Comparison of ENCODE assay signal across 1 cellular context in genomic region chr3:193885832-193886231, GRCh38.
TF ChIP-seq lines count a peak whose summit lies in the region.

No MANE protein-coding gene starts in this region.

TF ChIP-seq in K562, 482 proteins besides CTCF, POLR2A, EP300 and RAD21 (continued from another document and continues in another):
- TF ChIP-seq NKRF (IDR thresholded peaks at IDR 0.05; ENCODE audit: borderline replicate concordance): no peak
- TF ChIP-seq AFF4 (CRISPR knock-in tag; IDR thresholded peaks at IDR 0.05): no peak
- no peak for TF ChIP-seq KDM4B (IDR thresholded peaks at IDR 0.05; ENCODE audit: borderline replicate concordance in 2 of 2, low read depth in 1 of 2)
- TF ChIP-seq HLTF (IDR thresholded peaks at IDR 0.05): no peak
- no peak for TF ChIP-seq TGIF2 (CRISPR knock-in tag; IDR thresholded peaks at IDR 0.05)
- no peak for TF ChIP-seq ZNF431 (CRISPR knock-in tag; IDR thresholded peaks at IDR 0.05)
- no peak for TF ChIP-seq TRIM25 (IDR thresholded peaks at IDR 0.05; ENCODE audit: borderline replicate concordance)
- TF ChIP-seq TCF3 (CRISPR knock-in tag; IDR thresholded peaks at IDR 0.05): peak; percentile 65
- no peak for TF ChIP-seq PRPF4 (IDR thresholded peaks at IDR 0.05; ENCODE audit: insufficient read depth, low read depth, low read length, poor library complexity, severe bottlenecking)
- TF ChIP-seq SREBF2 (CRISPR knock-in tag; IDR thresholded peaks at IDR 0.05): no peak
- no peak for TF ChIP-seq KLF13 (tag; IDR thresholded peaks at IDR 0.05; ENCODE audit: borderline replicate concordance, low read depth)
- TF ChIP-seq SAFB (IDR thresholded peaks at IDR 0.05; ENCODE audit: borderline replicate concordance, low read depth, low read length): no peak
- TF ChIP-seq IRF9 (tag; IDR thresholded peaks at IDR 0.05): no peak
- TF ChIP-seq CC2D1A (IDR thresholded peaks at IDR 0.05): no peak
- no peak for TF ChIP-seq ZBTB11 (CRISPR knock-in tag; IDR thresholded peaks at IDR 0.05)
- TF ChIP-seq ATF3 (IDR thresholded peaks at IDR 0.05): no peak
- no peak for TF ChIP-seq ATF3 (CRISPR knock-in tag; conservative IDR thresholded peaks at IDR 0.05)
- no peak for TF ChIP-seq FOSL1 (tag; conservative IDR thresholded peaks at IDR 0.05)
- TF ChIP-seq WHSC1 (IDR thresholded peaks at IDR 0.05; ENCODE audit: low read length): no peak
- TF ChIP-seq POU5F1 (IDR thresholded peaks at IDR 0.05; ENCODE audit: borderline replicate concordance, low read depth, low read length, partially characterized antibody): no peak
- TF ChIP-seq CXXC5 (CRISPR knock-in tag; IDR thresholded peaks at IDR 0.05): peak; percentile 39
- peak; percentile 73 for TF ChIP-seq MGA (IDR thresholded peaks at IDR 0.05)
- no peak for TF ChIP-seq FUS (optimal IDR thresholded peaks at IDR 0.05; ENCODE audit: low read depth, low read length)
- TF ChIP-seq NFYB (IDR thresholded peaks at IDR 0.05; ENCODE audit: extremely low read depth, insufficient read length): no peak
- TF ChIP-seq RUNX1 (IDR thresholded peaks at IDR 0.05; ENCODE audit: low read depth): no peak
- no peak for TF ChIP-seq CBX1 (IDR thresholded peaks at IDR 0.05; ENCODE audit: low read depth)
- TF ChIP-seq PHB2 (IDR thresholded peaks at IDR 0.05; ENCODE audit: low read depth): no peak
- TF ChIP-seq ZZZ3 (IDR thresholded peaks at IDR 0.05): no peak
- no peak for TF ChIP-seq NELFE (IDR thresholded peaks at IDR 0.05; ENCODE audit: insufficient read depth, insufficient read length)
- TF ChIP-seq SUPT5H (IDR thresholded peaks at IDR 0.05): no peak
- TF ChIP-seq ZBTB12 (CRISPR knock-in tag; IDR thresholded peaks at IDR 0.05): no peak
